ENCODE assay signal across 13 cellular contexts in the genomic region with DNA sequence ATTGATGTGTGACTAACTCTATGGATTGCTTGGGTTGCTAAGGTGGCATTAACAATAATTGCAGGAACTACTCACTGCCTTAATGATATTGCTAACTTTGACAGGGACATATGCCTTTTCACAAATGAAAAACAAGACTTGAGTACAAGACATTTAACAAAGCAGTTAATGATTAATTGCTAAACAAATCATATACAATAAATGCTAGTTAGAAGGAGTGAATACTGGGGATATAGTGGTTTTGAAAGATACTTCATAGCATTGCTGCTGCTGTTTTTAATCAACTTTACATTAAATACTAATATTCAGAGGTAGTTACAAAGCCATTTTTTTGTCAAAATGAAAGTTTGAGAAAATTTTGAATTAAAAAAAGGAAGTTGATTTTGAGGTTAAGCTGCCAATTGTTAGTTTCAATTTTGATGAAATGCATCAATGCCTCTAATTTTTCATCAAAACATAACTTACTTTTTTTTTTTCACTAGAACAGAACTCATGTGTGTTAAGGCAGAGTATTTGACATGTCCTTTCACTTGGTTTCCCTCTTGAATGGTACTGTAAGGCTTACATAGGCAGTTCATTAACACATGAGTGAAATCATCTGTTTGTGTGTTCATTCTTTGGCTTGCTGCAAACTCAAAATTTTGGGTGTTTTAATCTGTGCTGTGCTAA.
DNase-seq lines count a peak whose midpoint lies in the region; ATAC-seq and TF ChIP-seq lines count a peak whose summit lies in the region.
"Had no signal": no experiment of that assay in that cellular context is flagged by ENCODE, and none has a peak within 500 bp of the region (broad histone marks: within the 10 kb centered on the region; RNA-seq: fewer than 3 reads in every experiment).

No MANE protein-coding gene starts in this region.

- H3K14ac ChIP-seq in neuronal stem cell (ENCODE audit: low read length), result no peak overlapping the region

- H2AK5ac ChIP-seq in neuronal stem cell (ENCODE audit: low read depth, low read length), result no peak overlapping the region

- no peak overlapping the region for H2BK12ac ChIP-seq in neuronal stem cell (ENCODE audit: low read length)

- no peak overlapping the region for H2BK15ac ChIP-seq in neuronal stem cell (ENCODE audit: low read length)

- H3K4me1 Mint-ChIP-seq in activated CD8-positive, alpha-beta T cell treated with anti-CD3 and anti-CD28 coated beads, Interleukin-2, amount 10 ng/mL, durations not matched to agents 7 days and 5 days (ENCODE audit: low read depth), result no peaks in the 10 kb centered on the region

- H3K9me3 Mint-ChIP-seq in activated CD8-positive, alpha-beta T cell treated with anti-CD3 and anti-CD28 coated beads, Interleukin-2, amount 10 ng/mL, durations not matched to agents 7 days and 5 days (ENCODE audit: insufficient read depth), result no peaks in the 10 kb centered on the region

- H4K8ac ChIP-seq in neuronal stem cell (ENCODE audit: low read depth, low read length), result no peak overlapping the region

- no peak overlapping the region for H3K18ac ChIP-seq in neuronal stem cell (ENCODE audit: low read length)

- DNase-seq in neuronal stem cell (ENCODE audit: low spot score), result no peak
- DNase-seq in tibial artery, result no peak
- DNase-seq in activated CD8-positive, alpha-beta T cell treated with anti-CD3 and anti-CD28 coated beads, Interleukin-2, amount 10 ng/mL, durations not matched to agents 7 days and 5 days, result no peak
- no peak for DNase-seq in NK-92 (lab: John Stamatoyannopoulos, UW; ENCODE audit: unreplicated experiment)
- no peak for DNase-seq in HK-2 (ENCODE audit: unreplicated experiment)
- DNase-seq: activated CD4-positive, alpha-beta T cell treated with anti-CD3 and anti-CD28 coated beads for 1 hour; activated T-cell treated with anti-CD3 and anti-CD28 coated beads, Interleukin-2, amount 50 U/mL, for 1 hour; amniotic stem cell; MM.1S had no signal

- H3K27me3 ChIP-seq in neuronal stem cell (ENCODE audit: control insufficient read depth in 3 of 3, insufficient read depth in 3 of 3, low read depth in 1 of 3, low read length in 3 of 3) (no peaks in the 10 kb centered on the region), tibial artery (no peaks in the 10 kb centered on the region)

- POLR2A ChIA-PET in activated CD8-positive, alpha-beta T cell treated with anti-CD3 and anti-CD28 coated beads, Interleukin-2, amount 10 ng/mL, durations not matched to agents 7 days and 5 days (lab: Charles Lee), result no interaction called here

- no peak overlapping the region for H2BK5ac ChIP-seq in neuronal stem cell (ENCODE audit: low read length)

- no peak overlapping the region for H4K91ac ChIP-seq in neuronal stem cell (ENCODE audit: low read depth, low read length, poor library complexity)

- CTCF ChIA-PET in activated CD8-positive, alpha-beta T cell treated with anti-CD3 and anti-CD28 coated beads, Interleukin-2, amount 10 ng/mL, durations not matched to agents 7 days and 5 days (lab: Charles Lee), result no interaction called here

- no peaks in the 10 kb centered on the region for H3K27me3 Mint-ChIP-seq in activated CD8-positive, alpha-beta T cell treated with anti-CD3 and anti-CD28 coated beads, Interleukin-2, amount 10 ng/mL, durations not matched to agents 7 days and 5 days (ENCODE audit: low read depth)

- no peaks in the 10 kb centered on the region for H3K36me3 ChIP-seq in neuronal stem cell (replicated peaks in 1 of 2; ENCODE audit: control insufficient read depth in 2 of 2, insufficient read depth in 2 of 2, low read length in 2 of 2)
- H3K36me3 ChIP-seq in tibial artery, result no peaks in the 10 kb centered on the region

- H3K27ac ChIP-seq in neuronal stem cell (replicated peaks; ENCODE audit: low read length), result no peak overlapping the region
- H3K27ac ChIP-seq in tibial artery, result no peak overlapping the region
- H3K27ac ChIP-seq: skin epidermis had no signal

- peak; percentile 66 for ATAC-seq in GM18870 (IDR thresholded peaks at IDR 0.05; ENCODE audit: unreplicated experiment)
- peak; percentile 69 for ATAC-seq in GM21737 (IDR thresholded peaks at IDR 0.05; ENCODE audit: unreplicated experiment)
- peak; percentile 80 for ATAC-seq in HG03354 (IDR thresholded peaks at IDR 0.05; ENCODE audit: poor library complexity, severe bottlenecking, unreplicated experiment)
- no peak for ATAC-seq in activated CD8-positive, alpha-beta T cell treated with anti-CD3 and anti-CD28 coated beads, Interleukin-2, amount 10 ng/mL, durations not matched to agents 7 days and 5 days

- no peaks in the 10 kb centered on the region for H3K79me1 ChIP-seq in neuronal stem cell (ENCODE audit: low read depth, low read length)

- H3K4me3 Mint-ChIP-seq in activated CD8-positive, alpha-beta T cell treated with anti-CD3 and anti-CD28 coated beads, Interleukin-2, amount 10 ng/mL, durations not matched to agents 7 days and 5 days, result no peak overlapping the region

- peak overlapping the region; percentile 47 for H2AFZ ChIP-seq in neuronal stem cell (ENCODE audit: low read length)

- no peaks in the 10 kb centered on the region for H3K36me3 Mint-ChIP-seq in activated CD8-positive, alpha-beta T cell treated with anti-CD3 and anti-CD28 coated beads, Interleukin-2, amount 10 ng/mL, durations not matched to agents 7 days and 5 days (ENCODE audit: low read depth)

- no peak for TF ChIP-seq CTCF in tibial artery (IDR thresholded peaks at IDR 0.05)

- H3K4me3 ChIP-seq in neuronal stem cell (ENCODE audit: low read length in 2 of 2) (no peak overlapping the region), tibial artery (no peak overlapping the region)
- H3K4me3 ChIP-seq: skin epidermis had no signal

- no peak overlapping the region for H3K9ac ChIP-seq in neuronal stem cell (ENCODE audit: low read depth, low read length, poor library complexity)

- H3K4me1 ChIP-seq in neuronal stem cell (ENCODE audit: control insufficient read depth in 2 of 2, insufficient read depth in 1 of 2, low read depth in 1 of 2, low read length in 2 of 2) (peaks cover 0 to 25% of the 10 kb centered on the region in 2 donors), tibial artery (no peaks in the 10 kb centered on the region)

- no peak overlapping the region for H3K4me2 ChIP-seq in neuronal stem cell (ENCODE audit: insufficient read depth, low read length, poor library complexity, severe bottlenecking)

- H3K4ac ChIP-seq in neuronal stem cell (ENCODE audit: low read length), result no peak overlapping the region

- no peak overlapping the region for H2BK120ac ChIP-seq in neuronal stem cell (ENCODE audit: low read depth, low read length)

- intact Hi-C loops in tibial artery (cut with DNase I; ENCODE audit: low total_unique reads), result no loop called here

- H3K9me3 ChIP-seq in neuronal stem cell (replicated peaks in 1 of 2; ENCODE audit: control insufficient read depth in 2 of 2, insufficient read depth in 1 of 2, low read depth in 1 of 2, low read length in 2 of 2), result peaks cover 0 to 4% of the 10 kb centered on the region in 2 donors
- H3K9me3 ChIP-seq in tibial artery, result no peaks in the 10 kb centered on the region

- H3K23ac ChIP-seq in neuronal stem cell (ENCODE audit: low read depth, low read length, poor library complexity), result no peak overlapping the region

- H3K27ac Mint-ChIP-seq in activated CD8-positive, alpha-beta T cell treated with anti-CD3 and anti-CD28 coated beads, Interleukin-2, amount 10 ng/mL, durations not matched to agents 7 days and 5 days, result no peak overlapping the region
